10 cellular contexts compared by ENCODE assay signal in the genomic region with DNA sequence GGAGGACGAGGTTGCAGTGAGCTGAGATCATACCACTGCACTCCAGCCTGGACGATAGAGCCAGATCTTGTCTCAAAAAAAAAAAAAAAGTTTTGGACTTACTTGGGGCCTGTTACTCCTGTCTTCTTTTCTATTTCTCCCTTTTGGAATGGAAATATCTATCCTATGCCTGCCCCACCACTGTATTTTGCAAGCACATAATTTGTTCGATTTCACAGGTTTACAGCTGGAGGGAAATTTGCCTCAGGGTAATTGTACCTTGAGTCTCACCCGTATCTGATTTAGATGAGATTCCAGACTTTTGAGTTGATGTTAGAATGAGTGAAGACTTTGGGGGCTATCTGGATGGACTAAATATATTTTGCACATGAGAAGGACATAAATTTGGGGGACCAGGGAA. TPM values are rescaled to one million over a fixed set of nuclear protein-coding genes. Genes with fewer than 3 reads are reported as not detected.
"Had no signal": no experiment of that assay in that cellular context is flagged by ENCODE, and none has a peak within 500 bp of the region (broad histone marks: within the 10 kb centered on the region; RNA-seq: fewer than 3 reads in every experiment).

No MANE protein-coding gene starts in this region.

- DNase-seq: IMR-90, KBM-7, KG1 had no signal

- H3K36me3 Mint-ChIP-seq: IgD-negative memory B cell had no signal

- H3K9ac ChIP-seq: KMS-11 had no signal

- H3K27ac ChIP-seq: HL-60, KMS-11 had no signal

- H3K4me3 ChIP-seq: K562 had no signal

- H3K27ac Mint-ChIP-seq: IgD-negative memory B cell had no signal

- H3K9me3 Mint-ChIP-seq: IgD-negative memory B cell had no signal

- H3K4me2 ChIP-seq: KMS-11 had no signal

- H3K4me3 Mint-ChIP-seq: IgD-negative memory B cell had no signal

RNA-seq across cellular contexts. Expression of a gene that starts 8.5 kb away (rescaled TPM):
- total RNA-seq: HepG2, HT-29, HT1080, IMR-90 had no signal
- polyA plus RNA-seq: HepG2, IgD-negative memory B cell, IMR-90 had no signal

RNA-seq across cellular contexts. Expression of a gene that starts 34.4 kb away (rescaled TPM):
- total RNA-seq: HT-29, HT1080, IMR-90, K562 had no signal
- polyA plus RNA-seq: IgD-negative memory B cell, IMR-90, K562 had no signal
